32 cellular contexts compared by ENCODE assay signal in the genomic region with DNA sequence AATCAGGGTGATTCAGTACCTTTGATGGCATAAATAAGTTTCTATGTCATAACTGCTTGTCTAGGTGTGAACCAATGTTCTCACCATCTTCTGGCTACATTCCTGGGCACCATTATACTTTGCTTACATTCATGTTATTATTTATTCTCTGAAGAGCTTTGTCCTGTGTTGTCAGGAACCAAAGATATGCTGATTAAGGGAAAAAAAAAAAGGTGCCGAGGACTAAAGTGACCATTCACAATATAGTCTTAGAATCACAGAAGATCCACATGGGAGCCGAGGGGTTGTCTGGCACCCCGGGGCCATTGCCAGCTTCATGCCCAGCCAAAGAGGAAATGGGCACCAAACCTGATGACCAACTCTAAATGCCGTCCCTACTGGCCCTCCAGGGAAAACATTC.
"Had no signal": no experiment of that assay in that cellular context is flagged by ENCODE, and none has a peak within 500 bp of the region (broad histone marks: within the 10 kb centered on the region; RNA-seq: fewer than 3 reads in every experiment).

No MANE protein-coding gene starts in this region.

- H3K4me3 ChIP-seq: coronary artery, dorsolateral prefrontal cortex had no signal

- H3K4me3 Mint-ChIP-seq: activated B cell treated with CpG ODN at 0.5 μM for 24 hours; activated CD8-positive, alpha-beta T cell treated with anti-CD3 and anti-CD28 coated beads for 36 hours; activated naive CD8-positive, alpha-beta T cell; activated T-cell treated with anti-CD3 and anti-CD28 coated beads, Interleukin-2, amount 50 U/mL, for 4 hours; activated T-helper 17 cell treated with anti-CD3 and anti-CD28 coated beads, Interleukin-2, amount 50 U/mL, for 72 hours; central memory CD8-positive, alpha-beta T cell; dendritic cell treated with granulocyte-macrophage colony-stimulating factor and Interleukin-4, amounts not matched to agents 40 ng/mL and 50 ng/mL, for 4 days; endodermal cell; T-helper 2 cell treated with Interferon-gamma antibody and Interleukin-4, amounts not matched to agents 5 μg/mL and 100 μg/mL, for 36 hours had no signal

- H3K36me3 ChIP-seq: brain microvascular endothelial cell, WERI-Rb-1 had no signal

- H3K9me3 Mint-ChIP-seq: activated B cell treated with CpG ODN at 0.5 μM for 24 hours; activated CD8-positive, alpha-beta T cell treated with anti-CD3 and anti-CD28 coated beads for 36 hours; activated T-cell treated with anti-CD3 and anti-CD28 coated beads, Interleukin-2, amount 50 U/mL, for 4 hours; activated T-helper 17 cell treated with anti-CD3 and anti-CD28 coated beads, Interleukin-2, amount 50 U/mL, for 72 hours; central memory CD8-positive, alpha-beta T cell; dendritic cell treated with granulocyte-macrophage colony-stimulating factor and Interleukin-4, amounts not matched to agents 40 ng/mL and 50 ng/mL, for 4 days; endodermal cell; T-helper 2 cell treated with Interferon-gamma antibody and Interleukin-4, amounts not matched to agents 5 μg/mL and 100 μg/mL, for 36 hours had no signal

- H3K4me1 Mint-ChIP-seq: activated B cell treated with CpG ODN at 0.5 μM for 24 hours; activated T-helper 17 cell treated with anti-CD3 and anti-CD28 coated beads, Interleukin-2, amount 50 U/mL, for 72 hours; central memory CD8-positive, alpha-beta T cell; endodermal cell had no signal

- FAIRE-seq: astrocyte, bronchial epithelial cell, frontal cortex had no signal

- H3K27ac Mint-ChIP-seq: activated B cell treated with CpG ODN at 0.5 μM for 24 hours; activated CD8-positive, alpha-beta T cell treated with anti-CD3 and anti-CD28 coated beads for 36 hours; activated naive CD8-positive, alpha-beta T cell; activated T-helper 17 cell treated with anti-CD3 and anti-CD28 coated beads, Interleukin-2, amount 50 U/mL, for 72 hours; dendritic cell treated with granulocyte-macrophage colony-stimulating factor and Interleukin-4, amounts not matched to agents 40 ng/mL and 50 ng/mL, for 4 days; endodermal cell; T-helper 2 cell treated with Interferon-gamma antibody and Interleukin-4, amounts not matched to agents 5 μg/mL and 100 μg/mL, for 36 hours had no signal

- DNase-seq: activated B cell treated with CpG ODN at 0.5 μM for 24 hours; activated CD4-positive, alpha-beta T cell treated with anti-CD3 and anti-CD28 coated beads for 48 hours; activated CD4-positive, alpha-beta T cell treated with anti-CD3 and anti-CD28 coated beads, Interleukin-2, amount 50 U/mL, for 1 hour; activated CD4-positive, alpha-beta T cell treated with anti-CD3 and anti-CD28 coated beads, Interleukin-2, amount 50 U/mL, for 48 hours; activated CD8-positive, alpha-beta memory T cell treated with anti-CD3 and anti-CD28 coated beads for 24 hours; activated CD8-positive, alpha-beta T cell treated with anti-CD3 and anti-CD28 coated beads for 36 hours; activated effector memory CD4-positive, alpha-beta T cell treated with Interleukin-2 at 50 U/mL for 16 hours; activated gamma-delta T cell treated with Interleukin-2 at 50 U/mL for 16 hours; activated naive CD4-positive, alpha-beta T cell treated with anti-CD3 and anti-CD28 coated beads, Interleukin-2, amount 50 U/mL, for 16 hours; activated naive CD4-positive, alpha-beta T cell treated with Interleukin-2 at 50 U/mL for 16 hours; activated T-cell treated with anti-CD3 and anti-CD28 coated beads, Interleukin-2, amount 50 U/mL, for 4 hours; amniotic stem cell; anterior cingulate cortex; brain microvascular endothelial cell; dorsolateral prefrontal cortex; effector memory CD4-positive, alpha-beta T cell; endodermal cell; foreskin fibroblast; head of caudate nucleus; T1000; WERI-Rb-1 had no signal

- H3K36me3 Mint-ChIP-seq: activated naive CD8-positive, alpha-beta T cell had no signal

- ATAC-seq: activated CD4-positive, CD25-positive, alpha-beta regulatory T cell treated with anti-CD3 and anti-CD28 coated beads, Interleukin-2, amount 50 U/mL, for 24 hours; activated CD8-positive, alpha-beta T cell treated with anti-CD3 and anti-CD28 coated beads for 36 hours; activated T-cell treated with anti-CD3 and anti-CD28 coated beads, Interleukin-2, amount 50 U/mL, for 4 hours; activated T-helper 17 cell treated with anti-CD3 and anti-CD28 coated beads, Interleukin-2, amount 50 U/mL, for 72 hours; esophagus mucosa had no signal

- H3K27ac ChIP-seq: brain microvascular endothelial cell, coronary artery, dorsolateral prefrontal cortex, WERI-Rb-1 had no signal

- H3K27me3 ChIP-seq: brain microvascular endothelial cell had no signal
